Comparison of ENCODE assay signal across 7 cellular contexts in genomic region chr1:27724961-27725373, GRCh38. TPM values are rescaled to one million over a fixed set of nuclear protein-coding genes. Genes with fewer than 3 reads are reported as not detected.
DNase-seq lines count a peak whose midpoint lies in the region; ATAC-seq and TF ChIP-seq lines count a peak whose summit lies in the region.

No MANE protein-coding gene starts in this region.

- H3K79me2 ChIP-seq in GM23248 (ENCODE audit: insufficient read depth): peaks cover 13% of the 10 kb centered on the region

- H3K27me3 ChIP-seq in GM23248 (replicated peaks; ENCODE audit: insufficient read depth): no peaks in the 10 kb centered on the region
- H3K27me3 ChIP-seq in suprapubic skin: no peaks in the 10 kb centered on the region

- no peak for TF ChIP-seq EP300 in suprapubic skin (IDR thresholded peaks at IDR 0.05)

- peak overlapping the region; percentile 81 for H3K9ac ChIP-seq in GM23248

- H3K4me1 ChIP-seq in GM23248 (ENCODE audit: insufficient read depth) (peaks cover 9% of the 10 kb centered on the region; the same call in 1 of the 2 replicates), suprapubic skin (peaks cover 24% of the 10 kb centered on the region)

- H4K20me1 ChIP-seq in GM23248 (ENCODE audit: insufficient read depth): no peaks in the 10 kb centered on the region

- no peak for ATAC-seq in GM19395 (IDR thresholded peaks at IDR 0.05; ENCODE audit: unreplicated experiment)

- peak overlapping the region; percentile 94 for H2AFZ ChIP-seq in GM23248

- H3K9me3 ChIP-seq in GM23248 (ENCODE audit: low read depth) (no peaks in the 10 kb centered on the region), suprapubic skin (no peaks in the 10 kb centered on the region)

- peaks cover 11% of the 10 kb centered on the region; the same call in 1 of the 2 replicates for H3F3A ChIP-seq in GM23248 (ENCODE audit: insufficient read depth)

- H3K36me3 ChIP-seq in GM23248 (ENCODE audit: low read depth): 0 out of 2 replicates have a peak, but pooled peaks cover 4% of the 10 kb centered on the region
- H3K36me3 ChIP-seq in suprapubic skin: peaks cover 6% of the 10 kb centered on the region

- TF ChIP-seq CTCF in astrocyte of the spinal cord (IDR thresholded peaks at IDR 0.05; ENCODE audit: low read depth, low read length) (no peak), suprapubic skin (IDR thresholded peaks at IDR 0.05) (no peak)

- peak; percentile 42 for DNase-seq in GM23248
- DNase-seq in NCI-H2171 treated with DMSO at 0.1 percent for 48 hours (lab: John Stamatoyannopoulos, UW): peak; percentile 81
- no peak for DNase-seq in astrocyte of the spinal cord (ENCODE audit: low read depth, low spot score)
- DNase-seq in kidney tubule cell (ENCODE audit: low spot score): peak; percentile 7
- DNase-seq in suprapubic skin (ENCODE audit: low spot score in 2 of 2): peak in 1 of 2 donors; percentile 73
- DNase-seq in UCSD-AML1 (lab: John Stamatoyannopoulos, UW; ENCODE audit: unreplicated experiment): no peak

- H3K4me2 ChIP-seq in GM23248 (ENCODE audit: unreplicated experiment): peak overlapping the region; percentile 66

- H3K27ac ChIP-seq in GM23248: peak overlapping the region; percentile 78
- H3K27ac ChIP-seq in suprapubic skin: peak overlapping the region; percentile 96

- in situ Hi-C loops in GM23248 (cut with MboI) (no loop called here), astrocyte of the spinal cord (cut with HindIII; ENCODE audit: low sequenced_read_pairs) (no loop called here)

- H3K9me2 ChIP-seq in GM23248 (ENCODE audit: insufficient read depth): no peaks in the 10 kb centered on the region

- peak overlapping the region; percentile 72 for H3K4me3 ChIP-seq in GM23248
- peak overlapping the region; percentile 42 for H3K4me3 ChIP-seq in astrocyte of the spinal cord (ENCODE audit: low read depth, low read length)
- peak overlapping the region; percentile 99 for H3K4me3 ChIP-seq in suprapubic skin

- TF ChIP-seq POLR2A in suprapubic skin (IDR thresholded peaks at IDR 0.05): no peak

- 13 to 21% methylated on average over 9 of the region's 9 CpGs for WGBS in GM23248 (ENCODE audit: low coverage in 1 of 2, low lambda C conversion rate in 2 of 2, missing lambda C conversion rate in 2 of 2), 2 experiments
- WGBS in suprapubic skin: 50% methylated on average over 6 of the region's 9 CpGs

RNA-seq across cellular contexts. Expression of gene FAM76A, which starts 0.8 kb away (rescaled TPM):
- total RNA-seq in GM23248 (2014; rRNA removed; shearing (Covaris generic)): 10.2 and 15.3 TPM in 2 replicates
- polyA plus RNA-seq in GM23248 (2016; fragmentation: Nextera tagmentation; extraction: Ambion mirVana): 6.2 and 6.9 TPM in 2 replicates
- total RNA-seq in suprapubic skin: 10 to 100 TPM; 17.6 to 28.8 (median 20.8) TPM

RNA-seq across cellular contexts. Expression of gene STX12, which starts 48.1 kb away (rescaled TPM):
- total RNA-seq in GM23248 (2014; rRNA removed; shearing (Covaris generic)): 86.7 and 97.1 TPM in 2 replicates
- 56.6 and 57.1 TPM in 2 replicates for polyA plus RNA-seq in GM23248 (2016; fragmentation: Nextera tagmentation; extraction: Ambion mirVana)
- 10 to 100 TPM; 54.8 to 81.5 (median 72.4) TPM for total RNA-seq in suprapubic skin

RNA-seq across cellular contexts. Expression of gene IFI6, which starts 53.0 kb away (rescaled TPM):
- 31.9 and 32.1 TPM in 2 replicates for total RNA-seq in GM23248 (2014; rRNA removed; shearing (Covaris generic))
- 50.2 and 53.5 TPM in 2 replicates for polyA plus RNA-seq in GM23248 (2016; fragmentation: Nextera tagmentation; extraction: Ambion mirVana)
- total RNA-seq in suprapubic skin: 10 to 100 TPM in 1 of 4 donors, 1 to 10 TPM in 3; 6.3 to 31.4 (median 8.2) TPM

Comparison
In these comparisons a context has a peak if more than half of its experiments do, and no peak if none do; other contexts are left out.
1. DNase-seq: peak in GM23248 (single experiment), NCI-H2171 treated with DMSO at 0.1 percent for 48 hours (single experiment) and kidney tubule cell (single experiment); none in astrocyte of the spinal cord (single experiment) and UCSD-AML1 (single experiment).
2. H3K4me3 ChIP-seq: peak in every context shown above with its lines; median percentile 99 in suprapubic skin; 72 in GM23248; 42 in astrocyte of the spinal cord.